In the genomic region with DNA sequence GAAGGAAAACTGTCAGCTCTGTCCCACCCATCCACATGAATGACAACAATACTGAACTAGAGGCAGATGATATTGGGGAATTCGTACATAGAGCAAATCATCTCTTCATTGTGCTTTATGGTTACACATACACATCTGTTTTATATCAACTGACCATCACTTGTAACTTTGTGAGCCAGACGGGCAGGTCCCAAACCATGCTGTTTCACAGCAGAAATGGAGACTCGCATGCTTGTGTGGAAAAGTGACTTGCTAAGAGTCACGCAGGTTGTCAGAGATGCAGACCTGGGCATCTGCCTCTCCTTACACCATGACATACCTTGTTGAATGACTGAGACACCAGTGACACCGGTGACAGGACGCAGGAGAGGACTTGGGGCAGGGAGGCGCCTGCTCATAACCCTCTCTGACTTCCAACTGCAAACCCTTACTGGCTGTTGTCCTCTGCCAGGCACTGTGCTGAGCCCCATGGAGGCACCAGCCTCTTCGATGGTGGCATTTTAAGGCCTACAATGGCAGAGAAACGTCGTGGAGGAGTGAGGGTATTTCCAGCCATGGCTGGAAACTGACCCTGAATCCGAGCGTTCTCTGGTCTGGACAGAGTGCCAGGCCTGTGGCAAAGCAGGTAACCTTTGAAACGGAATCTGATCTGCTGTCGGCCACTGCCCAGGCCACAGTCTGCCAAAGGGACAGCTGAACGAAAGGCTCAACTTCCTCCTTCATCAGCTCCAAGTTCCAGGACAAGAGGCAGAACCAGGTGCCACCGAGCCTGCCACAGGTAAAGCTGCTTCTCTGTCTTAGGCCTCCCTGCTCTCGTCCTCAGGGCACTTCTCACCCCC, we compare ENCODE assay signal across 1 cellular context.
TF ChIP-seq lines count a peak whose summit lies in the region.

No MANE protein-coding gene starts in this region.

TF ChIP-seq in SK-N-SH, 30 proteins besides CTCF, POLR2A, EP300 and RAD21 (continued from another document):
- TF ChIP-seq TCF12 (IDR thresholded peaks at IDR 0.05): peak; percentile 85
- 0 out of 2 replicates have a peak, but pooled peaks have one; percentile 26 for TF ChIP-seq PBX3 (IDR thresholded peaks at IDR 0.05)
- no peak for TF ChIP-seq NRF1 (IDR thresholded peaks at IDR 0.05; ENCODE audit: low read depth, low read length)
